8 cellular contexts compared by ENCODE assay signal in genomic region chr16:68756250-68757051, GRCh38. TPM values are rescaled to one million over a fixed set of nuclear protein-coding genes. Genes with fewer than 3 reads are reported as not detected.
A peak's percentile ranks its signal among the peaks of the same experiment; 100 is the strongest.
DNase-seq lines count a peak whose midpoint lies in the region; ATAC-seq and TF ChIP-seq lines count a peak whose summit lies in the region.

No MANE protein-coding gene starts in this region.

- H3K4me1 ChIP-seq in PC-3 (ENCODE audit: insufficient read depth, low read length) (peaks cover 72% of the 10 kb centered on the region), uterus (no peaks in the 10 kb centered on the region)

- BruUV-seq in PC-3 (replicated peaks; lab: Mats Ljungman, UMichigan): TSS peak; percentile 35

- CTCF ChIA-PET in PC-3 (lab: Charles Lee): no interaction called here

- peak overlapping the region; percentile 67 for H3K4me2 ChIP-seq in PC-3 (ENCODE audit: low read length)

- ATAC-seq in HG03064 (IDR thresholded peaks at IDR 0.05; ENCODE audit: low read depth, unreplicated experiment): peak; percentile 64
- ATAC-seq in PC-3: peak; percentile 78

- H4K20me1 ChIP-seq in PC-3 (ENCODE audit: low read length): no peaks in the 10 kb centered on the region

- H3K36me3 ChIP-seq in PC-3 (ENCODE audit: low read depth, low read length): peaks cover 6% of the 10 kb centered on the region; the same call in 1 of the 2 replicates
- no peaks in the 10 kb centered on the region for H3K36me3 ChIP-seq in uterus

- H3K9me2 ChIP-seq in PC-3 (replicated peaks; ENCODE audit: low read length): no peaks in the 10 kb centered on the region

- TF ChIP-seq CTCF in PC-3 (conservative IDR thresholded peaks at IDR 0.05; ENCODE audit: low read depth, low read length) (no peak), dorsolateral prefrontal cortex (IDR thresholded peaks at IDR 0.05 in 54 of 56, conservative IDR thresholded peaks at IDR 0.05 in 2 of 56; ENCODE audit: low read depth in 1 of 56, partially characterized antibody in 56 of 56) (no peak), uterus (IDR thresholded peaks at IDR 0.05) (no peak)

- intact Hi-C loops in PC-3 (cut with micrococcal nuclease) (loop anchor here (2.0 kb wide), 1 partner anchor 22 kb away; no protein-coding TSS in a partner anchor), dorsolateral prefrontal cortex (cut with DNase I) (no loop called here), uterus (cut with DNase I; ENCODE audit: low total_unique reads) (no loop called here)

- H2AFZ ChIP-seq in PC-3 (ENCODE audit: low read length): no peak overlapping the region

- no peaks in the 10 kb centered on the region for H3F3A ChIP-seq in PC-3 (ENCODE audit: low read length, unreplicated experiment)

- H3K27ac ChIP-seq in PC-3 (ENCODE audit: low read length): peak overlapping the region; percentile 98
- H3K27ac ChIP-seq in dorsolateral prefrontal cortex: peak overlapping the region in 56 of 59 donors; percentile 10 to 95 (median 70)
- H3K27ac ChIP-seq in uterus: no peak overlapping the region

- DNase-seq in activated CD8-positive, alpha-beta memory T cell treated with anti-CD3 and anti-CD28 coated beads for 24 hours: peak; percentile 66
- no peak for DNase-seq in activated CD8-positive, alpha-beta memory T cell treated with anti-CD3 and anti-CD28 coated beads, Interleukin-2, amount 50 U/mL, for 4 hours
- DNase-seq in PC-3 (peak; percentile 98), dorsolateral prefrontal cortex (no peak), C1 segment of cervical spinal cord (lab: John Stamatoyannopoulos, UW) (no peak), uterus (no peak)
- peak; percentile 58 to 82 (median 76) for DNase-seq in stimulated activated CD4-positive, alpha-beta T cell treated with anti-CD3 and anti-CD28 coated beads, TNF-alpha, amount 100 ng/mL, for 48 hours (ENCODE audit: low read depth in 3 of 3)

- peak overlapping the region; percentile 77 for H3K9ac ChIP-seq in PC-3 (ENCODE audit: low read length)

- H3K79me2 ChIP-seq in PC-3 (ENCODE audit: low read length): peaks cover 70% of the 10 kb centered on the region

- H3K4me3 ChIP-seq in PC-3 (ENCODE audit: low read length) (peak overlapping the region; percentile 10; the same call in 1 of the 2 replicates), dorsolateral prefrontal cortex (no peak overlapping the region), uterus (no peak overlapping the region)

- H3K9me3 ChIP-seq in PC-3 (ENCODE audit: low read length): no peaks in the 10 kb centered on the region
- H3K9me3 ChIP-seq in uterus: no peaks in the 10 kb centered on the region

- no peak for TF ChIP-seq POLR2A in uterus (IDR thresholded peaks at IDR 0.05)

- POLR2A ChIA-PET in PC-3 (lab: Charles Lee; ENCODE audit: unreplicated experiment): interaction anchor here (0.5 kb wide), 1 partner anchor 19 kb away, joined by 4 read pairs; the partner anchor contains the start of gene CDH1

- no peaks in the 10 kb centered on the region for H3K27me3 ChIP-seq in PC-3 (ENCODE audit: low read length)
- H3K27me3 ChIP-seq in dorsolateral prefrontal cortex: peaks cover 0 to 4% (median 0%) of the 10 kb centered on the region in 45 donors
- H3K27me3 ChIP-seq in uterus: no peaks in the 10 kb centered on the region

RNA-seq across cellular contexts. Expression of gene CDH1, which starts 19.4 kb away (rescaled TPM):
- total RNA-seq in PC-3 (2014; rRNA removed) (100 and 124 TPM in 2 replicates), dorsolateral prefrontal cortex (10 to 100 TPM in 20 of 120 experiments, 1 to 10 TPM in 97, under 1 TPM in 3; 0.82 to 20.2 (median 5.1) TPM), uterus (10 to 100 TPM in 1 of 4 donors, 1 to 10 TPM in 2, under 1 TPM in 1; 0.26 to 30.0 (median 2.6) TPM)

Comparison
In these comparisons a context has a peak if more than half of its experiments do, and no peak if none do; other contexts are left out.
1. DNase-seq: peak in activated CD8-positive, alpha-beta memory T cell treated with anti-CD3 and anti-CD28 coated beads for 24 hours (single experiment), PC-3 (single experiment) and stimulated activated CD4-positive, alpha-beta T cell treated with anti-CD3 and anti-CD28 coated beads, TNF-alpha, amount 100 ng/mL, for 48 hours (3 of 3); none in activated CD8-positive, alpha-beta memory T cell treated with anti-CD3 and anti-CD28 coated beads, Interleukin-2, amount 50 U/mL, for 4 hours (single experiment), dorsolateral prefrontal cortex (0 of 10), C1 segment of cervical spinal cord (0 of 14) and uterus (0 of 2).
2. H3K27ac ChIP-seq: peak in PC-3 (single experiment) and dorsolateral prefrontal cortex (56 of 59); none in uterus (0 of 2).